Comparison of ENCODE assay signal across 8 cellular contexts in genomic region chr12:53159195-53159834, GRCh38. TPM values are rescaled to one million over a fixed set of nuclear protein-coding genes. Genes with fewer than 3 reads are reported as not detected.
A peak's percentile ranks its signal among the peaks of the same experiment; 100 is the strongest.
DNase-seq lines count a peak whose midpoint lies in the region; ATAC-seq and TF ChIP-seq lines count a peak whose summit lies in the region.

No MANE protein-coding gene starts in this region.

- no peak overlapping the region for H3K27ac Mint-ChIP-seq in WTC11

- H3K4me3 ChIP-seq in breast epithelium, result no peak overlapping the region

- H3K9me3 ChIP-seq in breast epithelium, result no peaks in the 10 kb centered on the region

- no peaks in the 10 kb centered on the region for H3K9me3 Mint-ChIP-seq in WTC11

- ATAC-seq in HG03095 (IDR thresholded peaks at IDR 0.05; ENCODE audit: unreplicated experiment) (peak; percentile 55), WTC11 (peak; percentile 95), HG03439 (IDR thresholded peaks at IDR 0.05; ENCODE audit: unreplicated experiment) (no peak)

- H3K4me1 ChIP-seq in breast epithelium, result no peaks in the 10 kb centered on the region

- POLR2A ChIA-PET in WTC11 (lab: Charles Lee), result interaction anchor here (0.5 to 0.9 kb wide), 2 partner anchors 136 to 311 kb away, joined by 3 to 11 read pairs; partner anchors contain the start of gene PFDN5

- H3K27me3 Mint-ChIP-seq in WTC11 (ENCODE audit: low read depth), result peaks cover 63% of the 10 kb centered on the region

- no peak for TF ChIP-seq POLR2A in breast epithelium (IDR thresholded peaks at IDR 0.05)

- no peaks in the 10 kb centered on the region for H3K36me3 Mint-ChIP-seq in WTC11

- intact Hi-C loops in breast epithelium (cut with DNase I; ENCODE audit: low total_unique reads), result loop anchor here (5.0 kb wide), 1 partner anchor 53 kb away; no protein-coding TSS in a partner anchor

- no peaks in the 10 kb centered on the region for H3K27me3 ChIP-seq in breast epithelium

- peak overlapping the region in 1 of 2 donors; percentile 6 for H3K27ac ChIP-seq in breast epithelium

- peak overlapping the region; percentile 50 for H3K4me3 Mint-ChIP-seq in WTC11

- CTCF ChIA-PET in WTC11 (lab: Charles Lee), result interaction anchor here (0.5 to 5.7 kb wide), 68 partner anchors 8 to 1003 kb away, joined by 3 to 106 read pairs (median 5); partner anchors contain the start of genes AAAS, CSAD, ESPL1 and IGFBP6

- H3K4me1 Mint-ChIP-seq in WTC11, result peaks cover 5% of the 10 kb centered on the region

- H3K36me3 ChIP-seq in breast epithelium, result no peaks in the 10 kb centered on the region

- peak; percentile 58 for DNase-seq in NCI-H226
- peak; percentile 95 for DNase-seq in WTC11 (ENCODE audit: low spot score)
- DNase-seq in breast epithelium (ENCODE audit: low spot score in 2 of 2), result peak; percentile 75 to 88
- DNase-seq in islet precursor cell, result peak; percentile 95
- DNase-seq in stimulated activated CD4-positive, alpha-beta T cell treated with anti-CD3 and anti-CD28 coated beads, Interleukin-1b, Interleukin-23, amount 100 ng/mL, for 4 hours (ENCODE audit: low read depth in 2 of 2), result peak; percentile 82 to 90

- peak; percentile 100 for TF ChIP-seq CTCF in GM12873 (IDR thresholded peaks at IDR 0.05; ENCODE audit: insufficient read depth, low read depth, low read length, missing control alignments)
- TF ChIP-seq CTCF in WTC11 (IDR thresholded peaks at IDR 0.05), result peak; percentile 97
- TF ChIP-seq CTCF in breast epithelium (IDR thresholded peaks at IDR 0.05), result peak; percentile 96 to 99 (median 98)

TF ChIP-seq in WTC11, 78 proteins besides CTCF, POLR2A, EP300 and RAD21:
- no peak for TF ChIP-seq PRRX2 (CRISPR knock-in tag; IDR thresholded peaks at IDR 0.05)
- TF ChIP-seq, protein P1, sequence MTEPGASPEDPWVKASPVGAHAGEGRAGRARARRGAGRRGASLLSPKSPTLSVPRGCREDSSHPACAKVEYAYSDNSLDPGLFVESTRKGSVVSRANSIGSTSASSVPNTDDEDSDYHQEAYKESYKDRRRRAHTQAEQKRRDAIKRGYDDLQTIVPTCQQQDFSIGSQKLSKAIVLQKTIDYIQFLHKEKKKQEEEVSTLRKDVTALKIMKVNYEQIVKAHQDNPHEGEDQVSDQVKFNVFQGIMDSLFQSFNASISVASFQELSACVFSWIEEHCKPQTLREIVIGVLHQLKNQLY (CRISPR knock-in tag; IDR thresholded peaks at IDR 0.05), result no peak
- TF ChIP-seq ATF3 (CRISPR knock-in tag; conservative IDR thresholded peaks at IDR 0.05), result peak; percentile 84
- TF ChIP-seq SP1 (CRISPR knock-in tag; conservative IDR thresholded peaks at IDR 0.05), result 0 out of 2 replicates have a peak, but pooled peaks have one; percentile 31
- no peak for TF ChIP-seq MXD4 (CRISPR knock-in tag; IDR thresholded peaks at IDR 0.05; ENCODE audit: borderline replicate concordance)
- no peak for TF ChIP-seq FOXJ3 (CRISPR knock-in tag; IDR thresholded peaks at IDR 0.05; ENCODE audit: borderline replicate concordance)
- TF ChIP-seq, protein P2, sequence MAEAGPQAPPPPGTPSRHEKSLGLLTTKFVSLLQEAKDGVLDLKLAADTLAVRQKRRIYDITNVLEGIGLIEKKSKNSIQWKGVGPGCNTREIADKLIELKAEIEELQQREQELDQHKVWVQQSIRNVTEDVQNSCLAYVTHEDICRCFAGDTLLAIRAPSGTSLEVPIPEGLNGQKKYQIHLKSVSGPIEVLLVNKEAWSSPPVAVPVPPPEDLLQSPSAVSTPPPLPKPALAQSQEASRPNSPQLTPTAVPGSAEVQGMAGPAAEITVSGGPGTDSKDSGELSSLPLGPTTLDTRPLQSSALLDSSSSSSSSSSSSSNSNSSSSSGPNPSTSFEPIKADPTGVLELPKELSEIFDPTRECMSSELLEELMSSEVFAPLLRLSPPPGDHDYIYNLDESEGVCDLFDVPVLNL (CRISPR knock-in tag; IDR thresholded peaks at IDR 0.05; ENCODE audit: borderline replicate concordance, low read depth), result no peak
- TF ChIP-seq MAX (CRISPR knock-in tag; IDR thresholded peaks at IDR 0.05), result peak; percentile 77; the same call in 1 of the 2 replicates
- no peak for TF ChIP-seq ATF6 (CRISPR knock-in tag; IDR thresholded peaks at IDR 0.05)
- no peak for TF ChIP-seq USF2 (CRISPR knock-in tag; IDR thresholded peaks at IDR 0.05)
- no peak for TF ChIP-seq TEAD4 (CRISPR knock-in tag; IDR thresholded peaks at IDR 0.05)
- TF ChIP-seq, protein P3, sequence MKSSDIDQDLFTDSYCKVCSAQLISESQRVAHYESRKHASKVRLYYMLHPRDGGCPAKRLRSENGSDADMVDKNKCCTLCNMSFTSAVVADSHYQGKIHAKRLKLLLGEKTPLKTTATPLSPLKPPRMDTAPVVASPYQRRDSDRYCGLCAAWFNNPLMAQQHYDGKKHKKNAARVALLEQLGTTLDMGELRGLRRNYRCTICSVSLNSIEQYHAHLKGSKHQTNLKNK (CRISPR knock-in tag; IDR thresholded peaks at IDR 0.05), result no peak
- no peak for TF ChIP-seq OVOL2 (CRISPR knock-in tag; IDR thresholded peaks at IDR 0.05; ENCODE audit: borderline replicate concordance)
- TF ChIP-seq, protein P4, sequence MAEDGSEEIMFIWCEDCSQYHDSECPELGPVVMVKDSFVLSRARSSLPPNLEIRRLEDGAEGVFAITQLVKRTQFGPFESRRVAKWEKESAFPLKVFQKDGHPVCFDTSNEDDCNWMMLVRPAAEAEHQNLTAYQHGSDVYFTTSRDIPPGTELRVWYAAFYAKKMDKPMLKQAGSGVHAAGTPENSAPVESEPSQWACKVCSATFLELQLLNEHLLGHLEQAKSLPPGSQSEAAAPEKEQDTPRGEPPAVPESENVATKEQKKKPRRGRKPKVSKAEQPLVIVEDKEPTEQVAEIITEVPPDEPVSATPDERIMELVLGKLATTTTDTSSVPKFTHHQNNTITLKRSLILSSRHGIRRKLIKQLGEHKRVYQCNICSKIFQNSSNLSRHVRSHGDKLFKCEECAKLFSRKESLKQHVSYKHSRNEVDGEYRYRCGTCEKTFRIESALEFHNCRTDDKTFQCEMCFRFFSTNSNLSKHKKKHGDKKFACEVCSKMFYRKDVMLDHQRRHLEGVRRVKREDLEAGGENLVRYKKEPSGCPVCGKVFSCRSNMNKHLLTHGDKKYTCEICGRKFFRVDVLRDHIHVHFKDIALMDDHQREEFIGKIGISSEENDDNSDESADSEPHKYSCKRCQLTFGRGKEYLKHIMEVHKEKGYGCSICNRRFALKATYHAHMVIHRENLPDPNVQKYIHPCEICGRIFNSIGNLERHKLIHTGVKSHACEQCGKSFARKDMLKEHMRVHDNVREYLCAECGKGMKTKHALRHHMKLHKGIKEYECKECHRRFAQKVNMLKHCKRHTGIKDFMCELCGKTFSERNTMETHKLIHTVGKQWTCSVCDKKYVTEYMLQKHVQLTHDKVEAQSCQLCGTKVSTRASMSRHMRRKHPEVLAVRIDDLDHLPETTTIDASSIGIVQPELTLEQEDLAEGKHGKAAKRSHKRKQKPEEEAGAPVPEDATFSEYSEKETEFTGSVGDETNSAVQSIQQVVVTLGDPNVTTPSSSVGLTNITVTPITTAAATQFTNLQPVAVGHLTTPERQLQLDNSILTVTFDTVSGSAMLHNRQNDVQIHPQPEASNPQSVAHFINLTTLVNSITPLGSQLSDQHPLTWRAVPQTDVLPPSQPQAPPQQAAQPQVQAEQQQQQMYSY (CRISPR knock-in tag; IDR thresholded peaks at IDR 0.05), result no peak
- TF ChIP-seq GABPB1 (CRISPR knock-in tag; IDR thresholded peaks at IDR 0.05), result peak; percentile 98
- no peak for TF ChIP-seq ESRRA (CRISPR knock-in tag; IDR thresholded peaks at IDR 0.05; ENCODE audit: borderline replicate concordance)
- no peak for TF ChIP-seq TCF7 (CRISPR knock-in tag; IDR thresholded peaks at IDR 0.05; ENCODE audit: low read depth)

RNA-seq across cellular contexts. Expression of gene ZNF740, which starts 21.2 kb away (rescaled TPM):
- total RNA-seq in WTC11 (2021), result 26.6 to 36.6 TPM (median 36.1 TPM) in 3 replicates
- total RNA-seq in breast epithelium, result 10 to 100 TPM; 17.9 to 22.0 (median 19.3) TPM

RNA-seq across cellular contexts. Expression of gene CSAD, which starts 21.4 kb away (rescaled TPM):
- 11.5 to 12.6 TPM (median 12.3 TPM) in 3 replicates for total RNA-seq in WTC11 (2021)
- 10 to 100 TPM; 60.2 to 74.1 (median 68.8) TPM for total RNA-seq in breast epithelium

RNA-seq across cellular contexts. Expression of gene ITGB7, which starts 47.7 kb away (rescaled TPM):
- total RNA-seq in WTC11 (2021) (0.90 to 1.4 TPM (median 1.1 TPM) in 3 replicates), breast epithelium (1 to 10 TPM; 1.1 to 2.9 (median 2.9) TPM)

RNA-seq across cellular contexts. Expression of gene SOAT2, which starts 56.0 kb away (rescaled TPM):
- total RNA-seq in WTC11 (2021), result not detected in 3 replicates
- under 1 TPM in 2 of 3 donors, not detected in 1; 0.16 to 0.33 TPM for total RNA-seq in breast epithelium
